Comparison of ENCODE assay signal across 11 cellular contexts in genomic region chr2:27306657-27307544, GRCh38. TPM values are rescaled to one million over a fixed set of nuclear protein-coding genes. Genes with fewer than 3 reads are reported as not detected.
DNase-seq lines count a peak whose midpoint lies in the region; ATAC-seq and TF ChIP-seq lines count a peak whose summit lies in the region.
"Had no signal": no experiment of that assay in that cellular context is flagged by ENCODE, and none has a peak within 500 bp of the region (broad histone marks: within the 10 kb centered on the region; RNA-seq: fewer than 3 reads in every experiment).

No MANE protein-coding gene starts in this region.

- TF ChIP-seq EP300 in gastroesophageal sphincter (IDR thresholded peaks at IDR 0.05), result no peak

- no peak for TF ChIP-seq POLR2A in gastroesophageal sphincter (IDR thresholded peaks at IDR 0.05)

- no peak overlapping the region for H3K4me3 ChIP-seq in gastroesophageal sphincter
- H3K4me3 ChIP-seq: vagina had no signal

- H3K9me3 ChIP-seq in gastroesophageal sphincter, result no peaks in the 10 kb centered on the region
- H3K9me3 ChIP-seq: vagina had no signal

- H3K4me3 Mint-ChIP-seq in activated T-cell treated with anti-CD3 and anti-CD28 coated beads, Interleukin-2, amount 50 U/mL, for 4 hours, result peak overlapping the region; percentile 61
- H3K4me3 Mint-ChIP-seq in immature natural killer cell, result peak overlapping the region; percentile 55 to 69 (median 65)

- TF ChIP-seq CTCF in gastroesophageal sphincter (IDR thresholded peaks at IDR 0.05), result no peak

- ATAC-seq in activated T-cell treated with anti-CD3 and anti-CD28 coated beads, Interleukin-2, amount 50 U/mL, for 4 hours, result peak; percentile 68 to 72
- ATAC-seq in HG03025 (IDR thresholded peaks at IDR 0.05; ENCODE audit: low FRiP score, unreplicated experiment), result no peak
- ATAC-seq in gastroesophageal sphincter, result no peak

- peaks cover 60% of the 10 kb centered on the region for H3K27me3 ChIP-seq in gastroesophageal sphincter

- no peak overlapping the region for H3K27ac ChIP-seq in gastroesophageal sphincter
- H3K27ac ChIP-seq: vagina had no signal

- no peaks in the 10 kb centered on the region for H3K9me3 Mint-ChIP-seq in activated T-cell treated with anti-CD3 and anti-CD28 coated beads, Interleukin-2, amount 50 U/mL, for 4 hours
- no peaks in the 10 kb centered on the region for H3K9me3 Mint-ChIP-seq in immature natural killer cell
- H3K9me3 Mint-ChIP-seq: IgD-negative memory B cell had no signal

- H3K4me1 Mint-ChIP-seq in activated T-cell treated with anti-CD3 and anti-CD28 coated beads, Interleukin-2, amount 50 U/mL, for 4 hours (ENCODE audit: low read depth), result peaks cover 13% of the 10 kb centered on the region
- H3K4me1 Mint-ChIP-seq in immature natural killer cell, result peaks cover 0 to 9% of the 10 kb centered on the region in 2 donors

- WGBS in gastroesophageal sphincter (ENCODE audit: low coverage in 1 of 2), 2 donors, result no CpG with 5 or more reads among the region's 60 CpGs

- peaks cover 27% of the 10 kb centered on the region for H3K27me3 Mint-ChIP-seq in activated T-cell treated with anti-CD3 and anti-CD28 coated beads, Interleukin-2, amount 50 U/mL, for 4 hours (ENCODE audit: low read depth)
- H3K27me3 Mint-ChIP-seq in immature natural killer cell (ENCODE audit: low read depth in 3 of 3), result peaks cover 3 to 11% (median 11%) of the 10 kb centered on the region in 3 donors

- H3K36me3 ChIP-seq in gastroesophageal sphincter, result peaks cover 0 to 41% of the 10 kb centered on the region in 2 donors

- H3K27ac Mint-ChIP-seq in immature natural killer cell, result no peak overlapping the region
- H3K27ac Mint-ChIP-seq: IgD-negative memory B cell had no signal

- peak; percentile 14 for DNase-seq in activated T-cell treated with anti-CD3 and anti-CD28 coated beads for 1 hour (ENCODE audit: low read depth)
- no peak for DNase-seq in activated T-cell treated with anti-CD3 and anti-CD28 coated beads for 4 hours
- no peak for DNase-seq in activated T-cell treated with anti-CD3 and anti-CD28 coated beads, Interleukin-2, amount 50 U/mL, for 4 hours
- peak in 2 of 3 donors; percentile 21 to 22 for DNase-seq in immature natural killer cell
- peak; percentile 36 for DNase-seq in stimulated activated naive CD4-positive, alpha-beta T cell treated with Interleukin-2 at 50 U/mL for 16 hours (lab: John Stamatoyannopoulos, UW)
- DNase-seq in midbrain (lab: John Stamatoyannopoulos, UW), result no peak

- H3K4me1 ChIP-seq in gastroesophageal sphincter, result peaks cover 0 to 32% (median 15%) of the 10 kb centered on the region in 3 donors

- H3K36me3 Mint-ChIP-seq in activated T-cell treated with anti-CD3 and anti-CD28 coated beads, Interleukin-2, amount 50 U/mL, for 4 hours (ENCODE audit: insufficient read depth), result peaks cover 19% of the 10 kb centered on the region
- peaks cover 12 to 15% (median 15%) of the 10 kb centered on the region in 3 donors for H3K36me3 Mint-ChIP-seq in immature natural killer cell

RNA-seq across cellular contexts. Expression of gene UCN, which starts 1.3 kb away (rescaled TPM):
- total RNA-seq in activated T-cell treated with anti-CD3 and anti-CD28 coated beads, Interleukin-2, amount 50 U/mL, for 4 hours, result 1 to 10 TPM in 1 of 3 donors, under 1 TPM in 2; 0.71 to 1.1 (median 0.78) TPM
- polyA plus RNA-seq in immature natural killer cell, result under 1 TPM in 1 of 3 donors, not detected in 2; 0.66 TPM
- 1 to 10 TPM in 3 of 4 donors, under 1 TPM in 1; 0.67 to 5.0 (median 2.0) TPM for total RNA-seq in gastroesophageal sphincter

RNA-seq across cellular contexts. Expression of gene MPV17, which starts 16.0 kb away (rescaled TPM):
- total RNA-seq in activated T-cell treated with anti-CD3 and anti-CD28 coated beads, Interleukin-2, amount 50 U/mL, for 4 hours, result 10 to 100 TPM; 84.6 to 89.4 (median 87.5) TPM
- 100 to 1,000 TPM; 101 to 276 (median 130) TPM for polyA plus RNA-seq in immature natural killer cell
- total RNA-seq in gastroesophageal sphincter, result 10 to 100 TPM; 57.9 to 93.4 (median 66.4) TPM

RNA-seq across cellular contexts. Expression of gene TRIM54, which starts 24.7 kb away (rescaled TPM):
- total RNA-seq in activated T-cell treated with anti-CD3 and anti-CD28 coated beads, Interleukin-2, amount 50 U/mL, for 4 hours, result under 1 TPM; 0.21 to 0.40 (median 0.22) TPM
- polyA plus RNA-seq in immature natural killer cell, result under 1 TPM; 0.12 to 0.49 (median 0.48) TPM
- total RNA-seq in gastroesophageal sphincter, result under 1 TPM in 2 of 4 donors, not detected in 2; 0.15 to 0.31 TPM
- total RNA-seq: T-helper 2 cell treated with Interferon-gamma antibody and Interleukin-4, amounts not matched to agents 100 ng/mL and 5 ng/mL, for 36 hours had no signal
- polyA plus RNA-seq: IgD-negative memory B cell had no signal

RNA-seq across cellular contexts. Expression of gene DNAJC5G, which starts 31.7 kb away (rescaled TPM):
- total RNA-seq in activated T-cell treated with anti-CD3 and anti-CD28 coated beads, Interleukin-2, amount 50 U/mL, for 4 hours, result not detected
- polyA plus RNA-seq in immature natural killer cell, result not detected
- total RNA-seq in gastroesophageal sphincter, result not detected
- total RNA-seq: T-helper 2 cell treated with Interferon-gamma antibody and Interleukin-4, amounts not matched to agents 100 ng/mL and 5 ng/mL, for 36 hours had no signal
- polyA plus RNA-seq: IgD-negative memory B cell had no signal

RNA-seq across cellular contexts. Expression of gene SLC30A3, which starts 44.1 kb away (rescaled TPM):
- total RNA-seq in activated T-cell treated with anti-CD3 and anti-CD28 coated beads, Interleukin-2, amount 50 U/mL, for 4 hours, result under 1 TPM; 0.15 to 0.43 (median 0.18) TPM
- polyA plus RNA-seq in immature natural killer cell, result not detected
- not detected for total RNA-seq in gastroesophageal sphincter
- polyA plus RNA-seq: IgD-negative memory B cell had no signal

Comparison
In these comparisons a context has a peak if more than half of its experiments do, and no peak if none do; other contexts are left out.
1. DNase-seq: peak in activated T-cell treated with anti-CD3 and anti-CD28 coated beads for 1 hour (single experiment), immature natural killer cell (2 of 3) and stimulated activated naive CD4-positive, alpha-beta T cell treated with Interleukin-2 at 50 U/mL for 16 hours (single experiment); none in activated T-cell treated with anti-CD3 and anti-CD28 coated beads for 4 hours (single experiment), activated T-cell treated with anti-CD3 and anti-CD28 coated beads, Interleukin-2, amount 50 U/mL, for 4 hours (single experiment) and midbrain (single experiment).
2. ATAC-seq: peak in activated T-cell treated with anti-CD3 and anti-CD28 coated beads, Interleukin-2, amount 50 U/mL, for 4 hours (2 of 2); none in HG03025 (single experiment) and gastroesophageal sphincter (single experiment).